In the genomic region with DNA sequence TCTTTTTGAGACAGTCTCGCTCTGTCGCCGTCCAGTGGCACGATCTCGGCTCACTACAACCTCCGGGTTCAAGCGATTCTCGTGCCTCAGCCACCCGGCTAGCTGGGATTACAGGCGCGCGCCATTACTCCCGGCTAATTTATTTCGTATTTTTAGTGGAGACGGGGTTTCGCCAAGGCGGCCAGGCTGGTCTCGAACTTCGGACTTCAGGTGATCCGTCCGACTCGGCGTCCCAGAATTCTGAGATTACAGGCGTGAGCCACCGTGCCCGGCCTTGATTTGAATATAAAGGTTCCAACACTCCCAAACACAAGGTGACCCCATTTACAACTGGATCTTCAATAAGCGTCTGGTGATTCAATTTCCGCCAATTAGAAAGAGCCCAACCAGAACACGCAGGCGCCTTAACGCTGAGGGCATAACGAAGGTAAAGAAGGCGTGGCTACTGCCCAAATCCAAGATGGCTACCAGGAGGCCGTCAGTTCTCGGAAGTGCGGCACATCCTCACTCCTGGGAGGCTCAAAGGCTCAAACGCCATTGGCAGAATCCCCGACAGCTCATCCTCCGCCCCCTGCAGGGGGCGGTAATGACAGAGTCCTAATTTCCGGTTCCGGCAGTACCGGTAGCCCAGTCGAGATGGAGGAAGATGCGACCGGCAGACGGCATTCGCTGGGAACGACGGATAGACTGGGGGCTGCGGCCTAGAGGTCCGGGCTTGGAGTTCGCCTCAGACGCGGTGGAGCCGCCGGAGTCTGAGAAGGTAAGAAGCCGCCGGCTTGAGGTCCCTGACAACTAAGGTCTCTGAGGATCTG, we compare ENCODE assay signal across 1 cellular context.
TF ChIP-seq lines count a peak whose summit lies in the region.

A gene with protein sequence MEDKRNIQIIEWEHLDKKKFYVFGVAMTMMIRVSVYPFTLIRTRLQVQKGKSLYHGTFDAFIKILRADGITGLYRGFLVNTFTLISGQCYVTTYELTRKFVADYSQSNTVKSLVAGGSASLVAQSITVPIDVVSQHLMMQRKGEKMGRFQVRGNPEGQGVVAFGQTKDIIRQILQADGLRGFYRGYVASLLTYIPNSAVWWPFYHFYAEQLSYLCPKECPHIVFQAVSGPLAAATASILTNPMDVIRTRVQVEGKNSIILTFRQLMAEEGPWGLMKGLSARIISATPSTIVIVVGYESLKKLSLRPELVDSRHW (plus strand): TSS at position 617 of the 812 bp plus-strand sequence. CDS start 5,744 bp downstream, outside the sequence.

TF ChIP-seq in K562, 482 proteins besides CTCF, POLR2A, EP300 and RAD21 (continued from another document):
- TF ChIP-seq, protein P1, sequence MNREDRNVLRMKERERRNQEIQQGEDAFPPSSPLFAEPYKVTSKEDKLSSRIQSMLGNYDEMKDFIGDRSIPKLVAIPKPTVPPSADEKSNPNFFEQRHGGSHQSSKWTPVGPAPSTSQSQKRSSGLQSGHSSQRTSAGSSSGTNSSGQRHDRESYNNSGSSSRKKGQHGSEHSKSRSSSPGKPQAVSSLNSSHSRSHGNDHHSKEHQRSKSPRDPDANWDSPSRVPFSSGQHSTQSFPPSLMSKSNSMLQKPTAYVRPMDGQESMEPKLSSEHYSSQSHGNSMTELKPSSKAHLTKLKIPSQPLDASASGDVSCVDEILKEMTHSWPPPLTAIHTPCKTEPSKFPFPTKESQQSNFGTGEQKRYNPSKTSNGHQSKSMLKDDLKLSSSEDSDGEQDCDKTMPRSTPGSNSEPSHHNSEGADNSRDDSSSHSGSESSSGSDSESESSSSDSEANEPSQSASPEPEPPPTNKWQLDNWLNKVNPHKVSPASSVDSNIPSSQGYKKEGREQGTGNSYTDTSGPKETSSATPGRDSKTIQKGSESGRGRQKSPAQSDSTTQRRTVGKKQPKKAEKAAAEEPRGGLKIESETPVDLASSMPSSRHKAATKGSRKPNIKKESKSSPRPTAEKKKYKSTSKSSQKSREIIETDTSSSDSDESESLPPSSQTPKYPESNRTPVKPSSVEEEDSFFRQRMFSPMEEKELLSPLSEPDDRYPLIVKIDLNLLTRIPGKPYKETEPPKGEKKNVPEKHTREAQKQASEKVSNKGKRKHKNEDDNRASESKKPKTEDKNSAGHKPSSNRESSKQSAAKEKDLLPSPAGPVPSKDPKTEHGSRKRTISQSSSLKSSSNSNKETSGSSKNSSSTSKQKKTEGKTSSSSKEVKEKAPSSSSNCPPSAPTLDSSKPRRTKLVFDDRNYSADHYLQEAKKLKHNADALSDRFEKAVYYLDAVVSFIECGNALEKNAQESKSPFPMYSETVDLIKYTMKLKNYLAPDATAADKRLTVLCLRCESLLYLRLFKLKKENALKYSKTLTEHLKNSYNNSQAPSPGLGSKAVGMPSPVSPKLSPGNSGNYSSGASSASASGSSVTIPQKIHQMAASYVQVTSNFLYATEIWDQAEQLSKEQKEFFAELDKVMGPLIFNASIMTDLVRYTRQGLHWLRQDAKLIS (CRISPR knock-in tag; IDR thresholded peaks at IDR 0.05): 0 out of 2 replicates have a peak, but pooled peaks have one; percentile 30
- TF ChIP-seq CEBPG (CRISPR knock-in tag; IDR thresholded peaks at IDR 0.05): no peak
- TF ChIP-seq CEBPG (tag; conservative IDR thresholded peaks at IDR 0.05 in 1 of 2, IDR thresholded peaks at IDR 0.05 in 1 of 2): no peak
- TF ChIP-seq NEUROD1 (IDR thresholded peaks at IDR 0.05; ENCODE audit: borderline replicate concordance, low read depth, low read length, partially characterized antibody): no peak
- TF ChIP-seq, protein P2, sequence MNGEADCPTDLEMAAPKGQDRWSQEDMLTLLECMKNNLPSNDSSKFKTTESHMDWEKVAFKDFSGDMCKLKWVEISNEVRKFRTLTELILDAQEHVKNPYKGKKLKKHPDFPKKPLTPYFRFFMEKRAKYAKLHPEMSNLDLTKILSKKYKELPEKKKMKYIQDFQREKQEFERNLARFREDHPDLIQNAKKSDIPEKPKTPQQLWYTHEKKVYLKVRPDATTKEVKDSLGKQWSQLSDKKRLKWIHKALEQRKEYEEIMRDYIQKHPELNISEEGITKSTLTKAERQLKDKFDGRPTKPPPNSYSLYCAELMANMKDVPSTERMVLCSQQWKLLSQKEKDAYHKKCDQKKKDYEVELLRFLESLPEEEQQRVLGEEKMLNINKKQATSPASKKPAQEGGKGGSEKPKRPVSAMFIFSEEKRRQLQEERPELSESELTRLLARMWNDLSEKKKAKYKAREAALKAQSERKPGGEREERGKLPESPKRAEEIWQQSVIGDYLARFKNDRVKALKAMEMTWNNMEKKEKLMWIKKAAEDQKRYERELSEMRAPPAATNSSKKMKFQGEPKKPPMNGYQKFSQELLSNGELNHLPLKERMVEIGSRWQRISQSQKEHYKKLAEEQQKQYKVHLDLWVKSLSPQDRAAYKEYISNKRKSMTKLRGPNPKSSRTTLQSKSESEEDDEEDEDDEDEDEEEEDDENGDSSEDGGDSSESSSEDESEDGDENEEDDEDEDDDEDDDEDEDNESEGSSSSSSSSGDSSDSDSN (IDR thresholded peaks at IDR 0.05; ENCODE audit: borderline replicate concordance in 1 of 2, low read depth in 2 of 2, low read length in 2 of 2): peak in 1 of 2 experiments; percentile 66; a peak in 1 of 4 replicates
- no peak for TF ChIP-seq NR4A1 (CRISPR knock-in tag; IDR thresholded peaks at IDR 0.05)
- no peak for TF ChIP-seq NR4A1 (tag; IDR thresholded peaks at IDR 0.05)
- TF ChIP-seq CCAR2 (IDR thresholded peaks at IDR 0.05; ENCODE audit: low read depth, low read length): no peak
- peak; percentile 98 to 99 (median 99) for TF ChIP-seq YY1 (IDR thresholded peaks at IDR 0.05; ENCODE audit: borderline replicate concordance in 1 of 3, control insufficient read depth in 1 of 3, extremely low read depth in 1 of 3, insufficient read depth in 3 of 3, insufficient read length in 1 of 3, insufficient replicate concordance in 2 of 3, low read depth in 1 of 3, low read length in 2 of 3)
- no peak for TF ChIP-seq U2AF1 (optimal IDR thresholded peaks at IDR 0.05; ENCODE audit: low read depth, low read length)
- TF ChIP-seq KHSRP (IDR thresholded peaks at IDR 0.05): no peak
- no peak for TF ChIP-seq FUS (optimal IDR thresholded peaks at IDR 0.05; ENCODE audit: low read depth, low read length)
- no peak for TF ChIP-seq NBN (IDR thresholded peaks at IDR 0.05; ENCODE audit: low read depth)
- TF ChIP-seq SMAD4 (CRISPR knock-in tag; conservative IDR thresholded peaks at IDR 0.05): no peak
- no peak for TF ChIP-seq ZNF431 (CRISPR knock-in tag; IDR thresholded peaks at IDR 0.05)
- TF ChIP-seq HCFC1 (IDR thresholded peaks at IDR 0.05; ENCODE audit: low read depth, low read length): peak; percentile 90
- peak; percentile 62 for TF ChIP-seq ASH1L (IDR thresholded peaks at IDR 0.05; ENCODE audit: borderline replicate concordance, low read depth, partially characterized antibody)
